ENCODE assay signal across 8 cellular contexts in genomic region chr11:110349997-110350383, GRCh38. TPM values are rescaled to one million over a fixed set of nuclear protein-coding genes. Genes with fewer than 3 reads are reported as not detected.
DNase-seq lines count a peak whose midpoint lies in the region; ATAC-seq and TF ChIP-seq lines count a peak whose summit lies in the region.
"Not testable (repeated sequence)": the region's sequence is repeated elsewhere in the genome, so short reads cannot be mapped to it uniquely, and the experiment has no call there.

No MANE protein-coding gene starts in this region.

- peaks cover 46% of the 10 kb centered on the region for H3K4me1 Mint-ChIP-seq in T-helper 2 cell treated with Interferon-gamma antibody and Interleukin-4, amounts not matched to agents 5 μg/mL and 100 μg/mL, for 36 hours (ENCODE audit: low read depth)
- peaks cover 68% of the 10 kb centered on the region for H3K4me1 Mint-ChIP-seq in activated T-cell treated with anti-CD3 and anti-CD28 coated beads, Interleukin-2, amount 50 U/mL, for 24 hours (ENCODE audit: low read depth)
- H3K4me1 Mint-ChIP-seq in activated naive CD8-positive, alpha-beta T cell treated with anti-CD3 and anti-CD28 coated beads for 36 hours: peaks cover 47% of the 10 kb centered on the region
- peaks cover 42% of the 10 kb centered on the region for H3K4me1 Mint-ChIP-seq in stimulated activated memory B cell treated with anti-CD40 and anti-IgM and Interleukin-4, amounts not matched to agents 10 μg/mL and 1 μg/mL and 100 μg/mL, for 72 hours

- 88% methylated on average over 3 of the region's 5 CpGs for WGBS in right lobe of liver (ENCODE audit: insufficient coverage, low coverage, low lambda C conversion rate, missing lambda C conversion rate)

- not testable (repeated sequence) for H3K27ac ChIP-seq in ACC112 (ENCODE audit: low read depth, low read length)
- peak overlapping the region in 2 of 3 donors; percentile 25 to 44 for H3K27ac ChIP-seq in right lobe of liver

- not testable (repeated sequence) for H3K4me3 ChIP-seq in ACC112 (ENCODE audit: low read depth, low read length); right lobe of liver

- TF ChIP-seq POLR2A in right lobe of liver (IDR thresholded peaks at IDR 0.05): not testable (repeated sequence)

- H3K4me3 Mint-ChIP-seq in T-helper 2 cell treated with Interferon-gamma antibody and Interleukin-4, amounts not matched to agents 5 μg/mL and 100 μg/mL, for 36 hours: peak overlapping the region; percentile 61
- peak overlapping the region; percentile 18 for H3K4me3 Mint-ChIP-seq in activated T-cell treated with anti-CD3 and anti-CD28 coated beads, Interleukin-2, amount 50 U/mL, for 24 hours
- not testable (repeated sequence) for H3K4me3 Mint-ChIP-seq in activated naive CD8-positive, alpha-beta T cell treated with anti-CD3 and anti-CD28 coated beads for 36 hours; stimulated activated memory B cell treated with anti-CD40 and anti-IgM and Interleukin-4, amounts not matched to agents 10 μg/mL and 1 μg/mL and 100 μg/mL, for 72 hours

- TF ChIP-seq CTCF in right lobe of liver (IDR thresholded peaks at IDR 0.05): not testable (repeated sequence)

- H3K36me3 Mint-ChIP-seq in T-helper 2 cell treated with Interferon-gamma antibody and Interleukin-4, amounts not matched to agents 5 μg/mL and 100 μg/mL, for 36 hours (ENCODE audit: low read depth); activated T-cell treated with anti-CD3 and anti-CD28 coated beads, Interleukin-2, amount 50 U/mL, for 24 hours (ENCODE audit: low read depth); activated naive CD8-positive, alpha-beta T cell treated with anti-CD3 and anti-CD28 coated beads for 36 hours; stimulated activated memory B cell treated with anti-CD40 and anti-IgM and Interleukin-4, amounts not matched to agents 10 μg/mL and 1 μg/mL and 100 μg/mL, for 72 hours: not testable (repeated sequence)

- peak overlapping the region; percentile 98 for H3K27ac Mint-ChIP-seq in T-helper 2 cell treated with Interferon-gamma antibody and Interleukin-4, amounts not matched to agents 5 μg/mL and 100 μg/mL, for 36 hours
- peak overlapping the region; percentile 98 for H3K27ac Mint-ChIP-seq in activated T-cell treated with anti-CD3 and anti-CD28 coated beads, Interleukin-2, amount 50 U/mL, for 24 hours
- peak overlapping the region; percentile 96 for H3K27ac Mint-ChIP-seq in activated naive CD8-positive, alpha-beta T cell treated with anti-CD3 and anti-CD28 coated beads for 36 hours
- H3K27ac Mint-ChIP-seq in stimulated activated memory B cell treated with anti-CD40 and anti-IgM and Interleukin-4, amounts not matched to agents 10 μg/mL and 1 μg/mL and 100 μg/mL, for 72 hours: peak overlapping the region; percentile 90

- not testable (repeated sequence) for H3K4me1 ChIP-seq in ACC112 (ENCODE audit: control insufficient read depth, insufficient read depth, low read length, unreplicated experiment)
- H3K4me1 ChIP-seq in right lobe of liver: peaks cover 0 to 15% (median 4%) of the 10 kb centered on the region in 4 donors

- not testable (repeated sequence) for H3K36me3 ChIP-seq in ACC112 (ENCODE audit: insufficient read depth, low read length); right lobe of liver

- not testable (repeated sequence) for H3K9me3 ChIP-seq in right lobe of liver

- DNase-seq in T-helper 2 cell treated with Interferon-gamma antibody and Interleukin-4, amounts not matched to agents 5 μg/mL and 100 μg/mL, for 36 hours (ENCODE audit: low spot score); activated T-cell treated with anti-CD3 and anti-CD28 coated beads, Interleukin-2, amount 50 U/mL, for 24 hours; activated naive CD8-positive, alpha-beta T cell treated with anti-CD3 and anti-CD28 coated beads for 36 hours; right lobe of liver: not testable (repeated sequence)

- intact Hi-C loops in right lobe of liver (cut with DNase I): loop anchor here (10.0 kb wide), 2 partner anchors 45 to 55 kb away; partner anchors contain the start of gene RDX (in 1 of the 2)

- H2AFZ ChIP-seq in ACC112 (ENCODE audit: low read length, unreplicated experiment): peak overlapping the region; percentile 33

- not testable (repeated sequence) for H3K27me3 Mint-ChIP-seq in T-helper 2 cell treated with Interferon-gamma antibody and Interleukin-4, amounts not matched to agents 5 μg/mL and 100 μg/mL, for 36 hours (ENCODE audit: low read depth); activated T-cell treated with anti-CD3 and anti-CD28 coated beads, Interleukin-2, amount 50 U/mL, for 24 hours; activated naive CD8-positive, alpha-beta T cell treated with anti-CD3 and anti-CD28 coated beads for 36 hours; stimulated activated memory B cell treated with anti-CD40 and anti-IgM and Interleukin-4, amounts not matched to agents 10 μg/mL and 1 μg/mL and 100 μg/mL, for 72 hours

- ATAC-seq in GM19351 (IDR thresholded peaks at IDR 0.05; ENCODE audit: unreplicated experiment) (peak; percentile 3), HG03442 (IDR thresholded peaks at IDR 0.05; ENCODE audit: unreplicated experiment) (peak; percentile 6)
- not testable (repeated sequence) for ATAC-seq in right lobe of liver; stimulated activated memory B cell treated with anti-CD40 and anti-IgM and Interleukin-4, amounts not matched to agents 10 μg/mL and 1 μg/mL and 100 μg/mL, for 72 hours

- not testable (repeated sequence) for H3K27me3 ChIP-seq in ACC112 (ENCODE audit: insufficient read depth, low read length); right lobe of liver

- H3K79me2 ChIP-seq in ACC112 (ENCODE audit: control insufficient read depth, insufficient read depth, low read length, unreplicated experiment): not testable (repeated sequence)

- H3K9me3 Mint-ChIP-seq in T-helper 2 cell treated with Interferon-gamma antibody and Interleukin-4, amounts not matched to agents 5 μg/mL and 100 μg/mL, for 36 hours; activated T-cell treated with anti-CD3 and anti-CD28 coated beads, Interleukin-2, amount 50 U/mL, for 24 hours; activated naive CD8-positive, alpha-beta T cell treated with anti-CD3 and anti-CD28 coated beads for 36 hours; stimulated activated memory B cell treated with anti-CD40 and anti-IgM and Interleukin-4, amounts not matched to agents 10 μg/mL and 1 μg/mL and 100 μg/mL, for 72 hours: not testable (repeated sequence)

RNA-seq across cellular contexts. Expression of gene RDX, which starts 53.6 kb away (rescaled TPM):
- 10 to 100 TPM; 33.7 to 35.6 TPM for total RNA-seq in activated naive CD8-positive, alpha-beta T cell treated with anti-CD3 and anti-CD28 coated beads for 36 hours
- 10 to 100 TPM; 47.1 to 87.8 (median 81.8) TPM for total RNA-seq in right lobe of liver
